10 cellular contexts compared by ENCODE assay signal in the genomic region with DNA sequence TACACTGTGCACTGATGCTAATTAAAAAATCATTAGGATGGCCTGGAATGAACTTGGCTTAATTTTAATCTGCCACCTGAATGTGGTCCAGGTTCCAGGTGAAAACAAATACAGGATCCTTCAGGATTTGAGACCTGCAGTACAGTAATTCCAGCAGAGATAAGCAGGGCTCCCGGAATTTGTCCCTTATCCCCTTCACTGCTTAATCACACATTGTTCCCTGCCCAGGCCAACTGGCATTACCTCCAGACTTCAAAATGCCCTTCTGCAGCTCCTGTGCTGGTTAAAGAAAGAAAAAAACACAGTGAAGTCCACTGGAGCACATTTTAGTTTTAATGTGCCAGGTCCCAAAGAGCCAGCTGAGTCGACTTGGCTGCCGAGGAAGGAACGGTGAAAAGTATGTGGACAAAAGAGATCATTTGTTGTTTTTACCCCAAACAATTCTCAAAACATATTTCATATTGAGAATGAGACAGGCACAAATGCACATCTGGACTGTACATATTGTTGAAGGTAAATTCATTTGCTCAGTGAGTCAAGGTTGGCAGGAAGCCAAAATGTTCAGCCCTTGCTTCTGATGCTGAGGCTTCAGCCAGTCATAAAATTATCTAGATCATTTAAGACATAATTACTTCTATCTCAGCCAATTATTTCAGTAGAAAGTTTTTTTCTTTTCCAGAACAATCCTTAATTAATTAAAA. TPM values are rescaled to one million over a fixed set of nuclear protein-coding genes. Genes with fewer than 3 reads are reported as not detected.
DNase-seq lines count a peak whose midpoint lies in the region; ATAC-seq and TF ChIP-seq lines count a peak whose summit lies in the region.
"Had no signal": no experiment of that assay in that cellular context is flagged by ENCODE, and none has a peak within 500 bp of the region (broad histone marks: within the 10 kb centered on the region; RNA-seq: fewer than 3 reads in every experiment).

No MANE protein-coding gene starts in this region.

- H3K9me3 Mint-ChIP-seq in activated CD4-positive, alpha-beta memory T cell treated with anti-CD3 and anti-CD28 coated beads, Interleukin-2, amount 10 ng/mL, durations not matched to agents 7 days and 5 days = no peaks in the 10 kb centered on the region
- H3K9me3 Mint-ChIP-seq in stimulated activated effector memory CD8-positive, alpha-beta T cell treated with anti-CD3 and anti-CD28 coated beads, Interleukin-12 subunit alpha, Interleukin-12 subunit beta, amount 100 ng/mL, for 72 hours = no peaks in the 10 kb centered on the region

- H3K4me1 Mint-ChIP-seq in activated CD4-positive, alpha-beta memory T cell treated with anti-CD3 and anti-CD28 coated beads, Interleukin-2, amount 10 ng/mL, durations not matched to agents 7 days and 5 days = no peaks in the 10 kb centered on the region
- no peaks in the 10 kb centered on the region for H3K4me1 Mint-ChIP-seq in stimulated activated effector memory CD8-positive, alpha-beta T cell treated with anti-CD3 and anti-CD28 coated beads, Interleukin-12 subunit alpha, Interleukin-12 subunit beta, amount 100 ng/mL, for 72 hours

- no peak overlapping the region for H3K4me3 ChIP-seq in GM12865 (ENCODE audit: low read depth, low read length)

- ATAC-seq in HG03354 (IDR thresholded peaks at IDR 0.05; ENCODE audit: poor library complexity, severe bottlenecking, unreplicated experiment) = no peak
- no peak for ATAC-seq in stimulated activated effector memory CD8-positive, alpha-beta T cell treated with anti-CD3 and anti-CD28 coated beads, Interleukin-12 subunit alpha, Interleukin-12 subunit beta, amount 100 ng/mL, for 72 hours

- H3K27ac Mint-ChIP-seq in activated CD4-positive, alpha-beta memory T cell treated with anti-CD3 and anti-CD28 coated beads, Interleukin-2, amount 10 ng/mL, durations not matched to agents 7 days and 5 days = no peak overlapping the region
- no peak overlapping the region for H3K27ac Mint-ChIP-seq in stimulated activated effector memory CD8-positive, alpha-beta T cell treated with anti-CD3 and anti-CD28 coated beads, Interleukin-12 subunit alpha, Interleukin-12 subunit beta, amount 100 ng/mL, for 72 hours

- H3K27me3 Mint-ChIP-seq in activated CD4-positive, alpha-beta memory T cell treated with anti-CD3 and anti-CD28 coated beads, Interleukin-2, amount 10 ng/mL, durations not matched to agents 7 days and 5 days = no peaks in the 10 kb centered on the region

- CTCF ChIA-PET in activated CD4-positive, alpha-beta memory T cell treated with anti-CD3 and anti-CD28 coated beads, Interleukin-2, amount 10 ng/mL, durations not matched to agents 7 days and 5 days (lab: Charles Lee) = no interaction called here

- no peak overlapping the region for H3K4me3 Mint-ChIP-seq in activated CD4-positive, alpha-beta memory T cell treated with anti-CD3 and anti-CD28 coated beads, Interleukin-2, amount 10 ng/mL, durations not matched to agents 7 days and 5 days
- H3K4me3 Mint-ChIP-seq in stimulated activated effector memory CD8-positive, alpha-beta T cell treated with anti-CD3 and anti-CD28 coated beads, Interleukin-12 subunit alpha, Interleukin-12 subunit beta, amount 100 ng/mL, for 72 hours = no peak overlapping the region

- DNase-seq in GM12865 (ENCODE audit: low read depth) (peak; percentile 21), NCI-H2227 (lab: John Stamatoyannopoulos, UW; ENCODE audit: unreplicated experiment) (peak; percentile 62), brain pericyte (ENCODE audit: low read depth, low spot score) (peak; percentile 40), posterior vena cava (ENCODE audit: low spot score) (peak; percentile 18), islet precursor cell (no peak)
- no peak for DNase-seq in activated CD4-positive, alpha-beta memory T cell treated with anti-CD3 and anti-CD28 coated beads, Interleukin-2, amount 10 ng/mL, durations not matched to agents 7 days and 5 days
- no peak for DNase-seq in stimulated activated effector memory CD8-positive, alpha-beta T cell treated with anti-CD3 and anti-CD28 coated beads, Interleukin-12 subunit alpha, Interleukin-12 subunit beta, amount 100 ng/mL, for 72 hours (ENCODE audit: low spot score in 2 of 2)
- DNase-seq: activated naive CD4-positive, alpha-beta T cell treated with Interleukin-2 at 50 U/mL for 16 hours; stimulated activated naive CD4-positive, alpha-beta T cell had no signal

- intact Hi-C loops in posterior vena cava (cut with DNase I) = no loop called here

- H3K36me3 Mint-ChIP-seq in activated CD4-positive, alpha-beta memory T cell treated with anti-CD3 and anti-CD28 coated beads, Interleukin-2, amount 10 ng/mL, durations not matched to agents 7 days and 5 days (ENCODE audit: low read depth) = no peaks in the 10 kb centered on the region
- no peaks in the 10 kb centered on the region for H3K36me3 Mint-ChIP-seq in stimulated activated effector memory CD8-positive, alpha-beta T cell treated with anti-CD3 and anti-CD28 coated beads, Interleukin-12 subunit alpha, Interleukin-12 subunit beta, amount 100 ng/mL, for 72 hours

- TF ChIP-seq CTCF in GM12865 (IDR thresholded peaks at IDR 0.05; ENCODE audit: insufficient read depth, low read depth, low read length, missing control alignments) = no peak

- POLR2A ChIA-PET in activated CD4-positive, alpha-beta memory T cell treated with anti-CD3 and anti-CD28 coated beads, Interleukin-2, amount 10 ng/mL, durations not matched to agents 7 days and 5 days (lab: Charles Lee) = interaction anchor here (1.1 kb wide), 1 partner anchor 51 kb away, joined by 3 read pairs; no protein-coding TSS in a partner anchor

RNA-seq across cellular contexts. Expression of gene DEGS1, which starts 28.4 kb away (rescaled TPM):
- total RNA-seq in posterior vena cava = 100 to 1,000 TPM in 1 of 2 donors, 10 to 100 TPM in 1; 91.5 to 109 TPM
- 10 to 100 TPM; 69.2 to 69.5 TPM for total RNA-seq in activated CD4-positive, alpha-beta memory T cell treated with anti-CD3 and anti-CD28 coated beads, Interleukin-2, amount 10 ng/mL, durations not matched to agents 7 days and 5 days

Comparison
In these comparisons a context has a peak if more than half of its experiments do, and no peak if none do; other contexts are left out.
1. DNase-seq: peak in GM12865 (single experiment), NCI-H2227 (single experiment), brain pericyte (single experiment) and posterior vena cava (single experiment); none in islet precursor cell (single experiment), activated CD4-positive, alpha-beta memory T cell treated with anti-CD3 and anti-CD28 coated beads, Interleukin-2, amount 10 ng/mL, durations not matched to agents 7 days and 5 days (single experiment) and stimulated activated effector memory CD8-positive, alpha-beta T cell treated with anti-CD3 and anti-CD28 coated beads, Interleukin-12 subunit alpha, Interleukin-12 subunit beta, amount 100 ng/mL, for 72 hours (0 of 2).